Comparison of ENCODE assay signal across 8 cellular contexts in the genomic region with DNA sequence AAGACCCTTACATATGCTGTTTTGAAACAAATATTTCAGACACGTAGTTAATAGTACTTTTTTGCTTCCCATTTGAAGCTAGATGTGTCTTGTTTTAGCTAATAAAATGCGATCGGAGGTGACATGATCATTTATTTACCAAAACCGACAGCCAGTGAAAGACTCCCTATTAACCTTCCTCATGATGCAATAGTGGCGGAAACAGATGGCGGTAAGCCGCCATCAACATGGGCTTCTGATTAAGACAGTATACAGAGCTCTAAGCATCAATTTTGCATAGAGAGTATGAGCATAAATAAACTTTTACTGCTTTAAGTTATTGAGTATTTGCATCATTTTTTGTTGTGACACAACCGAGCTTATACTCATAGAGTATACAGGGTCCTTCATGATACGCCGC.
"Had no signal": no experiment of that assay in that cellular context is flagged by ENCODE, and none has a peak within 500 bp of the region (broad histone marks: within the 10 kb centered on the region; RNA-seq: fewer than 3 reads in every experiment).

No MANE protein-coding gene starts in this region.

- FAIRE-seq: G401.6, GM12878, GM12891, GM12892, GM18507, GM19239 had no signal

- ATAC-seq: GM12878 had no signal

- DNase-seq: GDM1, GF-D8 had no signal

- H3K4me3 ChIP-seq: GM12878 had no signal
